ENCODE assay signal across 8 cellular contexts in the genomic region with DNA sequence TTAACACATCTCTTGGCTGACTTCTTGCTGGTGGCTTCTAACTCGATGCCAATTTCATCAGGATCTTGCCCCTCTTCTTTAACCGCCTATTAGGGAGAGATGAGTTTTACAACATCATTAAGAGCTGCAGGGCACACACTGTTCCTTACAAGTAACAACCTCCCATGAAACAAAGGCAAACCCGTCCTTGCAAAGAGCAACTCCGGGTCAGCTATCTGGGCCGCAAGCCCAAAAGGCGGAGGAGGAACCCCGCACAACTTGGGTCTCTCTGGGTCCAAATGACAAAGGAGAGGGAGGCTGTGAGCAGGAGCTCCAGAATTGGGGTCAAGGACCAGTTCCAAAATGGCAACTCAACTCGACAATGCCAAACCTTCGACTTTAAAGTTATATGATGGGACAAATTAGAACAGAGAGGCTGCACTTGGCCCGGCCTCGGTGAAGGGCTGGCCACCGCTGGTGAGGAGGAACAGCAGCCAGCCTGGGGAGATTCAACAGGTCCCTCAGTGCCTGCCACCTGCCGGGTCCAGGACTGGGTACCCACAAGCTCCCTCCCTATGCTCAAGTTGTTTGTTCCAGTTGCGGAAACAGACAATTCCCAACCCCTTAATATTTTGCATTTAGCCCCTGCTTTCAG.
DNase-seq lines count a peak whose midpoint lies in the region; ATAC-seq and TF ChIP-seq lines count a peak whose summit lies in the region.

No MANE protein-coding gene starts in this region.

- DNase-seq in effector memory CD8-positive, alpha-beta T cell, result no peak
- DNase-seq in nephron progenitor cell, result no peak
- no peak for DNase-seq in NCI-H748 (lab: John Stamatoyannopoulos, UW; ENCODE audit: unreplicated experiment)
- DNase-seq in Kasumi-1 (lab: John Stamatoyannopoulos, UW), result no peak
- no peak for DNase-seq in cerebellar nuclear complex (lab: John Stamatoyannopoulos, UW)

- no peaks in the 10 kb centered on the region for H3K9me2 ChIP-seq in OCI-LY1 (ENCODE audit: low read depth, low read length)

- H3K27ac ChIP-seq in BLaER1 (peak overlapping the region; percentile 95), OCI-LY1 (ENCODE audit: low read depth, low read length, poor library complexity, severe bottlenecking) (no peak overlapping the region)

- peak overlapping the region; percentile 100 for H3K4me3 Mint-ChIP-seq in effector memory CD8-positive, alpha-beta T cell
- peak overlapping the region; percentile 100 for H3K4me3 Mint-ChIP-seq in nephron progenitor cell

- peaks cover 91% of the 10 kb centered on the region for H3K79me2 ChIP-seq in OCI-LY1 (ENCODE audit: insufficient read depth, low read length)

- no peak for ATAC-seq in effector memory CD8-positive, alpha-beta T cell (replicated peaks)
- ATAC-seq in HG03460 (IDR thresholded peaks at IDR 0.05; ENCODE audit: unreplicated experiment), result no peak

- no peaks in the 10 kb centered on the region for H3K27me3 ChIP-seq in BLaER1
- no peaks in the 10 kb centered on the region for H3K27me3 ChIP-seq in OCI-LY1 (ENCODE audit: insufficient read depth, low read length)

- H3K4me2 ChIP-seq in BLaER1, result peak overlapping the region; percentile 98
- H3K4me2 ChIP-seq in OCI-LY1 (ENCODE audit: low read length), result peak overlapping the region; percentile 96

- no peaks in the 10 kb centered on the region for H3F3A ChIP-seq in OCI-LY1 (ENCODE audit: insufficient read depth, low read length)

- H3K36me3 ChIP-seq in BLaER1, result peaks cover 69% of the 10 kb centered on the region
- peaks cover 82% of the 10 kb centered on the region for H3K36me3 ChIP-seq in OCI-LY1 (ENCODE audit: insufficient read depth, low read length)

- H3K4me1 ChIP-seq in BLaER1 (peaks cover 46% of the 10 kb centered on the region), OCI-LY1 (ENCODE audit: insufficient read depth, low read length, severe bottlenecking) (peaks cover 47% of the 10 kb centered on the region)

- H4K20me1 ChIP-seq in BLaER1 (peaks cover 91% of the 10 kb centered on the region), OCI-LY1 (ENCODE audit: insufficient read depth, low read length) (0 out of 2 replicates have a peak, but pooled peaks cover 3% of the 10 kb centered on the region)

- no peaks in the 10 kb centered on the region for H3K9me3 Mint-ChIP-seq in effector memory CD8-positive, alpha-beta T cell
- peaks cover 3% of the 10 kb centered on the region for H3K9me3 Mint-ChIP-seq in nephron progenitor cell

- H3K9me3 ChIP-seq in BLaER1 (no peaks in the 10 kb centered on the region), OCI-LY1 (ENCODE audit: low read length) (no peaks in the 10 kb centered on the region)

- H3K27ac Mint-ChIP-seq in effector memory CD8-positive, alpha-beta T cell, result peak overlapping the region; percentile 100
- peak overlapping the region; percentile 97 for H3K27ac Mint-ChIP-seq in nephron progenitor cell

- peak overlapping the region; percentile 95 for H3K4me3 ChIP-seq in BLaER1
- peak overlapping the region; percentile 100 for H3K4me3 ChIP-seq in OCI-LY1 (ENCODE audit: low read depth, low read length, poor library complexity, severe bottlenecking)

- H3K27me3 Mint-ChIP-seq in effector memory CD8-positive, alpha-beta T cell, result no peaks in the 10 kb centered on the region
- H3K27me3 Mint-ChIP-seq in nephron progenitor cell (ENCODE audit: low read depth, poor library complexity), result peaks cover 9% of the 10 kb centered on the region

- no peak overlapping the region for H2AFZ ChIP-seq in OCI-LY1 (ENCODE audit: low read length)

- peak overlapping the region; percentile 97 for H3K9ac ChIP-seq in BLaER1
- H3K9ac ChIP-seq in OCI-LY1 (ENCODE audit: low read length), result peak overlapping the region; percentile 99

- TF ChIP-seq CTCF in OCI-LY1 (IDR thresholded peaks at IDR 0.05; ENCODE audit: low read length) (no peak), nephron progenitor cell (IDR thresholded peaks at IDR 0.05) (no peak)

- peaks cover 57 to 58% of the 10 kb centered on the region in 2 donors for H3K4me1 Mint-ChIP-seq in effector memory CD8-positive, alpha-beta T cell (ENCODE audit: low read depth in 2 of 2)
- H3K4me1 Mint-ChIP-seq in nephron progenitor cell, result peaks cover 46% of the 10 kb centered on the region

- peaks cover 86% of the 10 kb centered on the region for H3K36me3 Mint-ChIP-seq in effector memory CD8-positive, alpha-beta T cell (ENCODE audit: insufficient read depth)
- peaks cover 57% of the 10 kb centered on the region for H3K36me3 Mint-ChIP-seq in nephron progenitor cell (ENCODE audit: low read depth)
